In genomic region chr2:42100696-42101585, GRCh38 we compare ENCODE assay signal across 9 cellular contexts. TPM values are rescaled to one million over a fixed set of nuclear protein-coding genes. Genes with fewer than 3 reads are reported as not detected.
A peak's percentile ranks its signal among the peaks of the same experiment; 100 is the strongest.
DNase-seq lines count a peak whose midpoint lies in the region; TF ChIP-seq lines count a peak whose summit lies in the region.
"Had no signal": no experiment of that assay in that cellular context is flagged by ENCODE, and none has a peak within 500 bp of the region (broad histone marks: within the 10 kb centered on the region; RNA-seq: fewer than 3 reads in every experiment).

No MANE protein-coding gene starts in this region.

- H3K9me3 ChIP-seq in OCI-LY1 (ENCODE audit: low read length) (peaks cover 6% of the 10 kb centered on the region; the same call in 1 of the 2 replicates), left ventricle myocardium inferior (replicated peaks) (peaks cover 11% of the 10 kb centered on the region), sigmoid colon (no peaks in the 10 kb centered on the region)

- H2AFZ ChIP-seq in ACC112 (ENCODE audit: low read length, unreplicated experiment) (peak overlapping the region; percentile 48), OCI-LY1 (ENCODE audit: low read length) (no peak overlapping the region)

- 24 to 27% methylated on average over 68 of the region's 68 CpGs for WGBS in sigmoid colon, 2 donors

- peak overlapping the region; percentile 32 for H3K4me3 Mint-ChIP-seq in activated naive CD8-positive, alpha-beta T cell

- peak overlapping the region; percentile 78 for H3K4me2 ChIP-seq in OCI-LY1 (ENCODE audit: low read length)

- peak; percentile 64 for DNase-seq in left ventricle myocardium inferior
- peak; percentile 78 for DNase-seq in sigmoid colon
- no peak for DNase-seq in NCI-H1694 (lab: John Stamatoyannopoulos, UW)
- no peak for DNase-seq in pons (ENCODE audit: low spot score)
- no peak for DNase-seq in NOMO-1 (lab: John Stamatoyannopoulos, UW; ENCODE audit: unreplicated experiment in 2 of 2)
- DNase-seq: DND-41 had no signal

- no peak for TF ChIP-seq POLR2A in sigmoid colon (IDR thresholded peaks at IDR 0.05)

- no peaks in the 10 kb centered on the region for H4K20me1 ChIP-seq in OCI-LY1 (ENCODE audit: insufficient read depth, low read length)

- no peaks in the 10 kb centered on the region for H3K9me2 ChIP-seq in OCI-LY1 (ENCODE audit: low read depth, low read length)

- H3K27me3 Mint-ChIP-seq in activated naive CD8-positive, alpha-beta T cell, result no peaks in the 10 kb centered on the region

- H3K27ac Mint-ChIP-seq in activated naive CD8-positive, alpha-beta T cell, result peak overlapping the region; percentile 52

- no peaks in the 10 kb centered on the region for H3K27me3 ChIP-seq in ACC112 (ENCODE audit: insufficient read depth, low read length)
- peaks cover 14% of the 10 kb centered on the region; the same call in 1 of the 2 replicates for H3K27me3 ChIP-seq in OCI-LY1 (ENCODE audit: insufficient read depth, low read length)
- no peaks in the 10 kb centered on the region for H3K27me3 ChIP-seq in left ventricle myocardium inferior (ENCODE audit: low read depth)
- H3K27me3 ChIP-seq in sigmoid colon, result no peaks in the 10 kb centered on the region

- peaks cover 4% of the 10 kb centered on the region for H3K9me3 Mint-ChIP-seq in activated naive CD8-positive, alpha-beta T cell (ENCODE audit: low read depth)

- H3K4me3 ChIP-seq in ACC112 (ENCODE audit: low read depth, low read length) (peak overlapping the region; percentile 68), OCI-LY1 (ENCODE audit: low read depth, low read length, poor library complexity, severe bottlenecking) (peak overlapping the region; percentile 55), left ventricle myocardium inferior (peak overlapping the region; percentile 66), sigmoid colon (peak overlapping the region; percentile 8 to 58 (median 48))

- peaks cover 49% of the 10 kb centered on the region for H3K4me1 Mint-ChIP-seq in activated naive CD8-positive, alpha-beta T cell (ENCODE audit: low read depth)

- intact Hi-C loops in left ventricle myocardium inferior (cut with micrococcal nuclease), result no loop called here
- intact Hi-C loops in sigmoid colon (cut with DNase I), result loop anchor here (2.0 kb wide), 1 partner anchor 260 kb away; the partner anchor contains the start of gene COX7A2L

- H3K27ac ChIP-seq in ACC112 (ENCODE audit: low read depth, low read length), result peak overlapping the region; percentile 51; the same call in 1 of the 2 replicates
- H3K27ac ChIP-seq in OCI-LY1 (ENCODE audit: low read depth, low read length, poor library complexity, severe bottlenecking), result no peak overlapping the region
- H3K27ac ChIP-seq in left ventricle myocardium inferior (replicated peaks), result peak overlapping the region; percentile 88
- H3K27ac ChIP-seq in sigmoid colon, result peak overlapping the region; percentile 77 to 89 (median 82)

- TF ChIP-seq EP300 in sigmoid colon (IDR thresholded peaks at IDR 0.05), result no peak

- no peak overlapping the region; the same call in 1 of the 2 replicates for H3K9ac ChIP-seq in OCI-LY1 (ENCODE audit: low read length)

- no peaks in the 10 kb centered on the region for H3K79me2 ChIP-seq in ACC112 (ENCODE audit: control insufficient read depth, insufficient read depth, low read length, unreplicated experiment)
- no peaks in the 10 kb centered on the region for H3K79me2 ChIP-seq in OCI-LY1 (ENCODE audit: insufficient read depth, low read length)

- H3K36me3 ChIP-seq in ACC112 (ENCODE audit: insufficient read depth, low read length) (no peaks in the 10 kb centered on the region), OCI-LY1 (ENCODE audit: insufficient read depth, low read length) (peaks cover 9% of the 10 kb centered on the region; the same call in 1 of the 2 replicates), left ventricle myocardium inferior (no peaks in the 10 kb centered on the region), sigmoid colon (no peaks in the 10 kb centered on the region)

- no peaks in the 10 kb centered on the region for H3K36me3 Mint-ChIP-seq in activated naive CD8-positive, alpha-beta T cell

- H3K4me1 ChIP-seq in ACC112 (ENCODE audit: control insufficient read depth, insufficient read depth, low read length, unreplicated experiment) (peaks cover 18% of the 10 kb centered on the region), OCI-LY1 (ENCODE audit: insufficient read depth, low read length, severe bottlenecking) (peaks cover 48% of the 10 kb centered on the region), left ventricle myocardium inferior (peaks cover 44% of the 10 kb centered on the region), sigmoid colon (peaks cover 0 to 33% (median 20%) of the 10 kb centered on the region in 4 donors)

- no peaks in the 10 kb centered on the region for H3F3A ChIP-seq in OCI-LY1 (ENCODE audit: insufficient read depth, low read length)

- TF ChIP-seq CTCF in OCI-LY1 (IDR thresholded peaks at IDR 0.05; ENCODE audit: low read length) (no peak), left ventricle myocardium inferior (IDR thresholded peaks at IDR 0.05; ENCODE audit: borderline replicate concordance) (no peak), sigmoid colon (IDR thresholded peaks at IDR 0.05) (no peak)

RNA-seq across cellular contexts. Expression of gene PKDCC, which starts 53.1 kb away (rescaled TPM):
- total RNA-seq in left ventricle myocardium inferior (88.7 TPM), sigmoid colon (100 to 1,000 TPM in 2 of 4 donors, 10 to 100 TPM in 2; 64.8 to 106 (median 96.1) TPM)
- 10 to 100 TPM; 13.9 to 67.7 (median 21.0) TPM for polyA plus RNA-seq in sigmoid colon

Comparison
In these comparisons a context has a peak if more than half of its experiments do, and no peak if none do; other contexts are left out.
1. DNase-seq: peak in left ventricle myocardium inferior (single experiment) and sigmoid colon (single experiment); none in NCI-H1694 (single experiment), pons (single experiment) and NOMO-1 (0 of 2).
2. Peak in every context shown above with its lines, with median percentiles within 50 percentile points of each other: H3K4me3 ChIP-seq.